In genomic region chr3:142941373-142942123, GRCh38 we compare ENCODE assay signal across 1 cellular context.
TF ChIP-seq lines count a peak whose summit lies in the region.

No MANE protein-coding gene starts in this region.

TF ChIP-seq in HepG2, 621 proteins besides CTCF, POLR2A, EP300 and RAD21 (continued from another document and continues in another):
- TF ChIP-seq HNF1A (IDR thresholded peaks at IDR 0.05; ENCODE audit: low read depth) = peak; percentile 82
- peak; percentile 90; the same call in 1 of the 2 replicates for TF ChIP-seq HNF1A (CRISPR knock-in tag; IDR thresholded peaks at IDR 0.05; ENCODE audit: borderline replicate concordance)
- TF ChIP-seq NR1H2 (CRISPR knock-in tag; IDR thresholded peaks at IDR 0.05; ENCODE audit: borderline replicate concordance, low read depth) = no peak
- TF ChIP-seq POLR2AphosphoS5 (IDR thresholded peaks at IDR 0.05; ENCODE audit: low read depth, low read length) = peak; percentile 69
- peak; percentile 92 for TF ChIP-seq RARA (CRISPR knock-in tag; IDR thresholded peaks at IDR 0.05)
- TF ChIP-seq ZNF263 (CRISPR knock-in tag; IDR thresholded peaks at IDR 0.05) = no peak
- no peak for TF ChIP-seq ZNF343 (CRISPR knock-in tag; IDR thresholded peaks at IDR 0.05)
- 0 out of 2 replicates have a peak, but pooled peaks have one; percentile 32 for TF ChIP-seq HBP1 (CRISPR knock-in tag; IDR thresholded peaks at IDR 0.05; ENCODE audit: low read depth)
- TF ChIP-seq, protein P1, sequence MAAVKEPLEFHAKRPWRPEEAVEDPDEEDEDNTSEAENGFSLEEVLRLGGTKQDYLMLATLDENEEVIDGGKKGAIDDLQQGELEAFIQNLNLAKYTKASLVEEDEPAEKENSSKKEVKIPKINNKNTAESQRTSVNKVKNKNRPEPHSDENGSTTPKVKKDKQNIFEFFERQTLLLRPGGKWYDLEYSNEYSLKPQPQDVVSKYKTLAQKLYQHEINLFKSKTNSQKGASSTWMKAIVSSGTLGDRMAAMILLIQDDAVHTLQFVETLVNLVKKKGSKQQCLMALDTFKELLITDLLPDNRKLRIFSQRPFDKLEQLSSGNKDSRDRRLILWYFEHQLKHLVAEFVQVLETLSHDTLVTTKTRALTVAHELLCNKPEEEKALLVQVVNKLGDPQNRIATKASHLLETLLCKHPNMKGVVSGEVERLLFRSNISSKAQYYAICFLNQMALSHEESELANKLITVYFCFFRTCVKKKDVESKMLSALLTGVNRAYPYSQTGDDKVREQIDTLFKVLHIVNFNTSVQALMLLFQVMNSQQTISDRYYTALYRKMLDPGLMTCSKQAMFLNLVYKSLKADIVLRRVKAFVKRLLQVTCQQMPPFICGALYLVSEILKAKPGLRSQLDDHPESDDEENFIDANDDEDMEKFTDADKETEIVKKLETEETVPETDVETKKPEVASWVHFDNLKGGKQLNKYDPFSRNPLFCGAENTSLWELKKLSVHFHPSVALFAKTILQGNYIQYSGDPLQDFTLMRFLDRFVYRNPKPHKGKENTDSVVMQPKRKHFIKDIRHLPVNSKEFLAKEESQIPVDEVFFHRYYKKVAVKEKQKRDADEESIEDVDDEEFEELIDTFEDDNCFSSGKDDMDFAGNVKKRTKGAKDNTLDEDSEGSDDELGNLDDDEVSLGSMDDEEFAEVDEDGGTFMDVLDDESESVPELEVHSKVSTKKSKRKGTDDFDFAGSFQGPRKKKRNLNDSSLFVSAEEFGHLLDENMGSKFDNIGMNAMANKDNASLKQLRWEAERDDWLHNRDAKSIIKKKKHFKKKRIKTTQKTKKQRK (IDR thresholded peaks at IDR 0.05; ENCODE audit: low read length) = no peak
- 0 out of 2 replicates have a peak, but pooled peaks have one; percentile 81 for TF ChIP-seq BRCA1 (CRISPR knock-in tag; IDR thresholded peaks at IDR 0.05)
- TF ChIP-seq, protein P2, sequence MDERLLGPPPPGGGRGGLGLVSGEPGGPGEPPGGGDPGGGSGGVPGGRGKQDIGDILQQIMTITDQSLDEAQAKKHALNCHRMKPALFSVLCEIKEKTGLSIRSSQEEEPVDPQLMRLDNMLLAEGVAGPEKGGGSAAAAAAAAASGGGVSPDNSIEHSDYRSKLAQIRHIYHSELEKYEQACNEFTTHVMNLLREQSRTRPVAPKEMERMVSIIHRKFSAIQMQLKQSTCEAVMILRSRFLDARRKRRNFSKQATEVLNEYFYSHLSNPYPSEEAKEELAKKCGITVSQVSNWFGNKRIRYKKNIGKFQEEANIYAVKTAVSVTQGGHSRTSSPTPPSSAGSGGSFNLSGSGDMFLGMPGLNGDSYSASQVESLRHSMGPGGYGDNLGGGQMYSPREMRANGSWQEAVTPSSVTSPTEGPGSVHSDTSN (CRISPR knock-in tag; IDR thresholded peaks at IDR 0.05) = peak; percentile 79
- no peak for TF ChIP-seq ZNF891 (CRISPR knock-in tag; IDR thresholded peaks at IDR 0.05)
- TF ChIP-seq HNRNPL (IDR thresholded peaks at IDR 0.05; ENCODE audit: low read depth, low read length) = no peak
- TF ChIP-seq THAP11 (CRISPR knock-in tag; IDR thresholded peaks at IDR 0.05) = peak; percentile 69
- peak; percentile 98 for TF ChIP-seq MIXL1 (CRISPR knock-in tag; IDR thresholded peaks at IDR 0.05)
- no peak for TF ChIP-seq ZSCAN5A (CRISPR knock-in tag; IDR thresholded peaks at IDR 0.05; ENCODE audit: borderline replicate concordance)
- 0 out of 2 replicates have a peak, but pooled peaks have one; percentile 59 for TF ChIP-seq HHEX (CRISPR knock-in tag; IDR thresholded peaks at IDR 0.05)
- TF ChIP-seq ARID2 (CRISPR knock-in tag; IDR thresholded peaks at IDR 0.05; ENCODE audit: borderline replicate concordance) = no peak
- no peak for TF ChIP-seq PREB (CRISPR knock-in tag; IDR thresholded peaks at IDR 0.05)
- TF ChIP-seq HOXD1 (CRISPR knock-in tag; IDR thresholded peaks at IDR 0.05) = peak; percentile 98; the same call in 1 of the 2 replicates
- TF ChIP-seq ZNF350 (CRISPR knock-in tag; IDR thresholded peaks at IDR 0.05; ENCODE audit: borderline replicate concordance, low read depth) = 0 out of 2 replicates have a peak, but pooled peaks have one; percentile 31
- TF ChIP-seq ETV6 (CRISPR knock-in tag; conservative IDR thresholded peaks at IDR 0.05) = no peak
- TF ChIP-seq MBD4 (IDR thresholded peaks at IDR 0.05; ENCODE audit: borderline replicate concordance, low read length) = peak; percentile 80; the same call in 1 of the 2 replicates
- TF ChIP-seq, protein P3, sequence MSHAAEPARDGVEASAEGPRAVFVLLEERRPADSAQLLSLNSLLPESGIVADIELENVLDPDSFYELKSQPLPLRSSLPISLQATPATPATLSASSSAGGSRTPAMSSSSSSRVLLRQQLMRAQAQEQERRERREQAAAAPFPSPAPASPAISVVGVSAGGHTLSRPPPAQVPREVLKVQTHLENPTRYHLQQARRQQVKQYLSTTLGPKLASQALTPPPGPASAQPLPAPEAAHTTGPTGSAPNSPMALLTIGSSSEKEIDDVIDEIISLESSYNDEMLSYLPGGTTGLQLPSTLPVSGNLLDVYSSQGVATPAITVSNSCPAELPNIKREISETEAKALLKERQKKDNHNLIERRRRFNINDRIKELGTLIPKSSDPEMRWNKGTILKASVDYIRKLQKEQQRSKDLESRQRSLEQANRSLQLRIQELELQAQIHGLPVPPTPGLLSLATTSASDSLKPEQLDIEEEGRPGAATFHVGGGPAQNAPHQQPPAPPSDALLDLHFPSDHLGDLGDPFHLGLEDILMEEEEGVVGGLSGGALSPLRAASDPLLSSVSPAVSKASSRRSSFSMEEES (CRISPR knock-in tag; IDR thresholded peaks at IDR 0.05) = peak; percentile 77; the same call in 1 of the 2 replicates
- TF ChIP-seq ZNF235 (CRISPR knock-in tag; IDR thresholded peaks at IDR 0.05; ENCODE audit: borderline replicate concordance) = no peak
- no peak for TF ChIP-seq JDP2 (CRISPR knock-in tag; IDR thresholded peaks at IDR 0.05; ENCODE audit: borderline replicate concordance)
- no peak for TF ChIP-seq CBX1 (IDR thresholded peaks at IDR 0.05; ENCODE audit: low read depth)
- no peak for TF ChIP-seq ZNF530 (CRISPR knock-in tag; IDR thresholded peaks at IDR 0.05; ENCODE audit: low read depth)
- TF ChIP-seq ZNF790 (CRISPR knock-in tag; IDR thresholded peaks at IDR 0.05; ENCODE audit: borderline replicate concordance) = no peak
- no peak for TF ChIP-seq ZSCAN30 (CRISPR knock-in tag; IDR thresholded peaks at IDR 0.05)
- peak; percentile 98 for TF ChIP-seq FOXP4 (CRISPR knock-in tag; IDR thresholded peaks at IDR 0.05)
- no peak for TF ChIP-seq HNRNPK (IDR thresholded peaks at IDR 0.05; ENCODE audit: low read depth, low read length, poor library complexity, severe bottlenecking)
- no peak for TF ChIP-seq ZNF431 (CRISPR knock-in tag; IDR thresholded peaks at IDR 0.05; ENCODE audit: borderline replicate concordance, low read depth)
- 0 out of 2 replicates have a peak, but pooled peaks have one; percentile 11 for TF ChIP-seq ELF1 (CRISPR knock-in tag; IDR thresholded peaks at IDR 0.05)
- TF ChIP-seq KDM4B (CRISPR knock-in tag; IDR thresholded peaks at IDR 0.05) = peak; percentile 88; the same call in 1 of the 2 replicates
- peak; percentile 75 for TF ChIP-seq ZNF501 (CRISPR knock-in tag; IDR thresholded peaks at IDR 0.05)
- peak; percentile 78 for TF ChIP-seq DRAP1 (CRISPR knock-in tag; IDR thresholded peaks at IDR 0.05)
- TF ChIP-seq ZFP1 (CRISPR knock-in tag; IDR thresholded peaks at IDR 0.05) = no peak; the same call in 1 of the 2 replicates
- TF ChIP-seq HDAC2 (CRISPR knock-in tag; IDR thresholded peaks at IDR 0.05) = peak; percentile 99
- TF ChIP-seq ZNF496 (CRISPR knock-in tag; IDR thresholded peaks at IDR 0.05; ENCODE audit: insufficient replicate concordance) = no peak
- TF ChIP-seq BHLHE40 (IDR thresholded peaks at IDR 0.05; ENCODE audit: low read length) = no peak
- TF ChIP-seq SP4 (CRISPR knock-in tag; IDR thresholded peaks at IDR 0.05) = no peak
- TF ChIP-seq BCL6 (CRISPR knock-in tag; IDR thresholded peaks at IDR 0.05) = peak; percentile 88
- TF ChIP-seq HCFC1 (IDR thresholded peaks at IDR 0.05; ENCODE audit: low read depth, low read length) = no peak
- no peak for TF ChIP-seq ZNF552 (CRISPR knock-in tag; IDR thresholded peaks at IDR 0.05; ENCODE audit: borderline replicate concordance)
- no peak for TF ChIP-seq ZFP90 (CRISPR knock-in tag; IDR thresholded peaks at IDR 0.05; ENCODE audit: borderline replicate concordance)
- TF ChIP-seq RXRB (CRISPR knock-in tag; IDR thresholded peaks at IDR 0.05; ENCODE audit: borderline replicate concordance) = peak; percentile 96
- no peak for TF ChIP-seq CENPX (CRISPR knock-in tag; IDR thresholded peaks at IDR 0.05)
- peak; percentile 75 for TF ChIP-seq PPARG (CRISPR knock-in tag; conservative IDR thresholded peaks at IDR 0.05)
- TF ChIP-seq ZFP37 (CRISPR knock-in tag; IDR thresholded peaks at IDR 0.05; ENCODE audit: borderline replicate concordance) = peak; percentile 56; the same call in 1 of the 2 replicates
